In genomic region chr19:57719424-57719823, GRCh38 we compare ENCODE assay signal across 20 cellular contexts. TPM values are rescaled to one million over a fixed set of nuclear protein-coding genes. Genes with fewer than 3 reads are reported as not detected.
DNase-seq lines count a peak whose midpoint lies in the region; ATAC-seq and TF ChIP-seq lines count a peak whose summit lies in the region.
"Had no signal": no experiment of that assay in that cellular context is flagged by ENCODE, and none has a peak within 500 bp of the region (broad histone marks: within the 10 kb centered on the region; RNA-seq: fewer than 3 reads in every experiment).

No MANE protein-coding gene starts in this region.

- in situ Hi-C loops in G401 (cut with HindIII; ENCODE audit: low sequenced_read_pairs): no loop called here

- peaks cover 18% of the 10 kb centered on the region for H3K27me3 Mint-ChIP-seq in glutamatergic neuron (ENCODE audit: unreplicated experiment)
- H3K27me3 Mint-ChIP-seq: B cell; CD4-positive, CD25-positive, alpha-beta regulatory T cell had no signal

- H3K4me1 Mint-ChIP-seq in glutamatergic neuron (ENCODE audit: low read depth, unreplicated experiment): peaks cover 28% of the 10 kb centered on the region

- H3K9me3 Mint-ChIP-seq in glutamatergic neuron (ENCODE audit: unreplicated experiment): peaks cover 17% of the 10 kb centered on the region
- H3K9me3 Mint-ChIP-seq in activated naive CD4-positive, alpha-beta T cell treated with anti-CD3 and anti-CD28 coated beads, Interleukin-2, amount 50 U/mL, for 72 hours: peaks cover 57 to 61% of the 10 kb centered on the region in 2 donors

- peaks cover 56% of the 10 kb centered on the region for H3K36me3 Mint-ChIP-seq in glutamatergic neuron (ENCODE audit: unreplicated experiment)
- H3K36me3 Mint-ChIP-seq in activated naive CD4-positive, alpha-beta T cell treated with anti-CD3 and anti-CD28 coated beads, Interleukin-2, amount 50 U/mL, for 72 hours: peaks cover 79 to 91% of the 10 kb centered on the region in 2 donors

- H3K4me3 Mint-ChIP-seq in glutamatergic neuron (ENCODE audit: unreplicated experiment): peak overlapping the region; percentile 66
- H3K4me3 Mint-ChIP-seq: B cell; CD4-positive, CD25-positive, alpha-beta regulatory T cell had no signal

- no peak for TF ChIP-seq CTCF in glutamatergic neuron (IDR thresholded peaks at IDR 0.05; ENCODE audit: partially characterized antibody, unreplicated experiment)

- DNase-seq in NCI-H2107 treated with DMSO at 0.1 percent for 48 hours (lab: John Stamatoyannopoulos, UW; ENCODE audit: unreplicated experiment): peak; percentile 63
- DNase-seq in NCI-H2107 (lab: John Stamatoyannopoulos, UW): no peak
- DNase-seq in G401 (ENCODE audit: low spot score): peak; percentile 94
- DNase-seq in NCI-H2171 treated with DMSO at 0.1 percent for 48 hours (lab: John Stamatoyannopoulos, UW): peak; percentile 74
- no peak for DNase-seq in glutamatergic neuron
- no peak for DNase-seq in activated naive CD4-positive, alpha-beta T cell treated with anti-CD3 and anti-CD28 coated beads, Interleukin-2, amount 50 U/mL, for 72 hours (ENCODE audit: low spot score in 2 of 2)
- no peak for DNase-seq in NCI-H128 (lab: John Stamatoyannopoulos, UW; ENCODE audit: unreplicated experiment)
- DNase-seq in DMS153 (lab: John Stamatoyannopoulos, UW): no peak
- DNase-seq: Calu3; CD4-positive, CD25-positive, alpha-beta regulatory T cell; DMS79 treated with DMSO at 0.1 percent for 48 hours; NCI-H1436 treated with DMSO at 0.1 percent for 48 hours; NCI-H510A treated with DMSO at 0.1 percent for 48 hours; OCI-M1; SHP77 treated with DMSO at 0.1 percent for 48 hours had no signal

- ATAC-seq in activated naive CD4-positive, alpha-beta T cell treated with anti-CD3 and anti-CD28 coated beads, Interleukin-2, amount 50 U/mL, for 72 hours: no peak
- ATAC-seq: GM12878, HepG2 had no signal

- H3K27ac Mint-ChIP-seq in glutamatergic neuron (ENCODE audit: unreplicated experiment): peak overlapping the region; percentile 89
- no peak overlapping the region for H3K27ac Mint-ChIP-seq in activated naive CD4-positive, alpha-beta T cell treated with anti-CD3 and anti-CD28 coated beads, Interleukin-2, amount 50 U/mL, for 72 hours
- H3K27ac Mint-ChIP-seq: B cell; CD4-positive, CD25-positive, alpha-beta regulatory T cell had no signal

RNA-seq across cellular contexts. Expression of gene ZNF671, which starts 8.0 kb away (rescaled TPM):
- total RNA-seq in G401 (2014; rRNA removed; shearing (Covaris generic)): not detected in 2 replicates
- total RNA-seq in glutamatergic neuron (ENCODE audit: unreplicated experiment): 20.3 TPM
- total RNA-seq in activated naive CD4-positive, alpha-beta T cell treated with anti-CD3 and anti-CD28 coated beads, Interleukin-2, amount 50 U/mL, for 72 hours: 1 to 10 TPM; 7.1 to 7.5 TPM
- total RNA-seq: HepG2 had no signal

RNA-seq across cellular contexts. Expression of gene ZNF154, which starts 10.4 kb away (rescaled TPM):
- total RNA-seq in G401 (2014; rRNA removed; shearing (Covaris generic)): not detected in 2 replicates
- total RNA-seq in glutamatergic neuron (ENCODE audit: unreplicated experiment): 57.5 TPM
- total RNA-seq in activated naive CD4-positive, alpha-beta T cell treated with anti-CD3 and anti-CD28 coated beads, Interleukin-2, amount 50 U/mL, for 72 hours: 1 to 10 TPM in 1 of 2 donors, under 1 TPM in 1; 0.62 to 2.1 TPM
- total RNA-seq: Calu3, HepG2, M059J, RPMI7951 had no signal

RNA-seq across cellular contexts. Expression of gene ZNF776, which starts 27.2 kb away (rescaled TPM):
- 10.8 and 11.0 TPM in 2 replicates for total RNA-seq in G401 (2014; rRNA removed; shearing (Covaris generic))
- total RNA-seq in glutamatergic neuron (ENCODE audit: unreplicated experiment): 41.5 TPM
- total RNA-seq in activated naive CD4-positive, alpha-beta T cell treated with anti-CD3 and anti-CD28 coated beads, Interleukin-2, amount 50 U/mL, for 72 hours: 1 to 10 TPM; 7.3 to 9.6 TPM

RNA-seq across cellular contexts. Expression of gene ZNF551, which starts 37.6 kb away (rescaled TPM):
- 11.7 and 15.8 TPM in 2 replicates for total RNA-seq in G401 (2014; rRNA removed; shearing (Covaris generic))
- 13.4 TPM for total RNA-seq in glutamatergic neuron (ENCODE audit: unreplicated experiment)
- 1 to 10 TPM; 4.8 to 9.6 TPM for total RNA-seq in activated naive CD4-positive, alpha-beta T cell treated with anti-CD3 and anti-CD28 coated beads, Interleukin-2, amount 50 U/mL, for 72 hours

RNA-seq across cellular contexts. Expression of gene ZNF586, which starts 50.1 kb away (rescaled TPM):
- total RNA-seq in G401 (2014; rRNA removed; shearing (Covaris generic)): 11.3 and 20.8 TPM in 2 replicates
- total RNA-seq in glutamatergic neuron (ENCODE audit: unreplicated experiment): 22.7 TPM
- 10 to 100 TPM; 16.1 to 21.3 TPM for total RNA-seq in activated naive CD4-positive, alpha-beta T cell treated with anti-CD3 and anti-CD28 coated beads, Interleukin-2, amount 50 U/mL, for 72 hours

Comparison
In these comparisons a context has a peak if more than half of its experiments do, and no peak if none do; other contexts are left out.
1. DNase-seq: peak in NCI-H2107 treated with DMSO at 0.1 percent for 48 hours (single experiment), G401 (single experiment) and NCI-H2171 treated with DMSO at 0.1 percent for 48 hours (single experiment); none in NCI-H2107 (single experiment), glutamatergic neuron (single experiment), activated naive CD4-positive, alpha-beta T cell treated with anti-CD3 and anti-CD28 coated beads, Interleukin-2, amount 50 U/mL, for 72 hours (0 of 2), NCI-H128 (single experiment) and DMS153 (single experiment).
2. RNA of gene ZNF154, which starts 10.4 kb away (total RNA-seq): 57.5 TPM in glutamatergic neuron (single experiment); 0.62 to 2.1 TPM in activated naive CD4-positive, alpha-beta T cell treated with anti-CD3 and anti-CD28 coated beads, Interleukin-2, amount 50 U/mL, for 72 hours and not detected in G401; every median in the first group is over 10 times any median in the second.